23 cellular contexts compared by ENCODE assay signal in the genomic region with DNA sequence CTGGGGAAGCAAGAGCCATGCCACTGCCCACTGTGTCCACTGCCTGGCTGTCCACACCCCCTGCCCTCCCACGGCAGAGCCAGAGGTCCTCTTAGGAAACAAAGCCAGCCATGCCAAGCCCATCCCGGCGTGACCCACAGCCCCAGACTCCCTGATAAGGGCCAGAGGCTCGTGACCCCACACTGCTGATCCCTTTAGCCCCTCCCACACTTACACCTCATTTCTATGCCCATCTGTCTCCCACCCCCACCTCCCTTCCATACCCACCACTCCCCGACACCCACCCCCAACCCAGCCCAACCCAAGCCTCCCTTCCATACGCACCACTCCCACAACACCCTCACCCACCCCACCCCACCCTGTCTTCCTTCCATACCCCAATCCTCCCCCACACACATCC. TPM values are rescaled to one million over a fixed set of nuclear protein-coding genes. Genes with fewer than 3 reads are reported as not detected.
DNase-seq lines count a peak whose midpoint lies in the region; ATAC-seq and TF ChIP-seq lines count a peak whose summit lies in the region.
"Had no signal": no experiment of that assay in that cellular context is flagged by ENCODE, and none has a peak within 500 bp of the region (broad histone marks: within the 10 kb centered on the region; RNA-seq: fewer than 3 reads in every experiment).

No MANE protein-coding gene starts in this region.

- H3K23me2 ChIP-seq in H9 (ENCODE audit: insufficient read length, low read depth, low read length, poor library complexity, severe bottlenecking), result peaks cover 4% of the 10 kb centered on the region

- H3K27me3 ChIP-seq in H9 (ENCODE audit: insufficient read depth, low read length), result no peaks in the 10 kb centered on the region
- no peaks in the 10 kb centered on the region; the same call in 1 of the 2 replicates for H3K27me3 ChIP-seq in IMR-90 (ENCODE audit: control insufficient read depth, insufficient read depth, low read length)
- peaks cover 0 to 27% of the 10 kb centered on the region in 2 experiments for H3K27me3 ChIP-seq in mesenchymal stem cell (ENCODE audit: control insufficient read depth in 1 of 2, insufficient read depth in 1 of 2, low read length in 2 of 2)
- H3K27me3 ChIP-seq in osteoblast (ENCODE audit: insufficient read depth, low read length), result no peaks in the 10 kb centered on the region
- peaks cover 0 to 17% (median 5%) of the 10 kb centered on the region in 7 donors for H3K27me3 ChIP-seq in heart right ventricle
- H3K27me3 ChIP-seq: BE2C had no signal

- H3T11ph ChIP-seq in H9 (ENCODE audit: low read length), result no peak overlapping the region

- no peaks in the 10 kb centered on the region for H3K79me2 ChIP-seq in H9 (ENCODE audit: insufficient read depth, low read length)
- no peaks in the 10 kb centered on the region for H3K79me2 ChIP-seq in osteoblast (ENCODE audit: insufficient read depth, low read length)

- BruUV-seq in IMR-90 (replicated peaks; lab: Mats Ljungman, UMichigan), result no TSS peak

- no peak for TF ChIP-seq RAD21 in IMR-90 (IDR thresholded peaks at IDR 0.05; ENCODE audit: low read length)

- peaks cover 6% of the 10 kb centered on the region; the same call in 1 of the 2 replicates for H3K36me3 ChIP-seq in IMR-90 (ENCODE audit: control insufficient read depth, insufficient read depth, low read length)
- H3K36me3 ChIP-seq in mesenchymal stem cell (ENCODE audit: control insufficient read depth in 1 of 2, insufficient read depth in 2 of 2, low read depth in 1 of 2, low read length in 2 of 2), result peaks cover 0 to 31% of the 10 kb centered on the region in 2 experiments
- peaks cover 3% of the 10 kb centered on the region for H3K36me3 ChIP-seq in osteoblast (ENCODE audit: insufficient read depth, low read length)
- H3K36me3 ChIP-seq in heart right ventricle, result no peaks in the 10 kb centered on the region
- H3K36me3 ChIP-seq: BE2C had no signal

- no peak overlapping the region for H3K9ac ChIP-seq in H9 (ENCODE audit: extremely low read depth, insufficient read length, low read length)
- no peak overlapping the region for H3K9ac ChIP-seq in IMR-90 (ENCODE audit: low read depth, low read length)
- no peak overlapping the region for H3K9ac ChIP-seq in mesenchymal stem cell (ENCODE audit: low read length)
- H3K9ac ChIP-seq: GM23248 had no signal

- H3K4ac ChIP-seq in H9 (ENCODE audit: low read depth, low read length) (no peak overlapping the region), IMR-90 (ENCODE audit: low read depth, low read length) (no peak overlapping the region), mesenchymal stem cell (ENCODE audit: low read depth in 1 of 2, low read length in 2 of 2) (no peak overlapping the region)

- peaks cover 8% of the 10 kb centered on the region for H3K27me3 Mint-ChIP-seq in H9 (ENCODE audit: low read depth)
- H3K27me3 Mint-ChIP-seq in activated T-cell treated with anti-CD3 and anti-CD28 coated beads, Interleukin-2, amount 50 U/mL, for 4 hours (ENCODE audit: low read depth), result peaks cover 7% of the 10 kb centered on the region

- H3K36me3 Mint-ChIP-seq in H9 (ENCODE audit: insufficient read depth in 1 of 3, low read depth in 3 of 3), result no peaks in the 10 kb centered on the region
- H3K36me3 Mint-ChIP-seq in activated T-cell treated with anti-CD3 and anti-CD28 coated beads, Interleukin-2, amount 50 U/mL, for 4 hours (ENCODE audit: insufficient read depth), result no peaks in the 10 kb centered on the region
- H3K36me3 Mint-ChIP-seq: CD8-positive, alpha-beta memory T cell had no signal

- no peak for ATAC-seq in IMR-90 (ENCODE audit: low read depth)
- no peak for ATAC-seq in heart right ventricle
- no peak for ATAC-seq in activated T-cell treated with anti-CD3 and anti-CD28 coated beads, Interleukin-2, amount 50 U/mL, for 4 hours
- ATAC-seq: A549, GM12878 had no signal

- no peak overlapping the region for H4K91ac ChIP-seq in H9 (ENCODE audit: insufficient read length, low read depth, low read length)
- no peak overlapping the region for H4K91ac ChIP-seq in IMR-90 (ENCODE audit: insufficient read depth, low read depth, low read length)
- H4K91ac ChIP-seq in mesenchymal stem cell (ENCODE audit: low read length), result no peak overlapping the region

- no peak overlapping the region for H3K4me3 Mint-ChIP-seq in H9
- no peak overlapping the region for H3K4me3 Mint-ChIP-seq in activated T-cell treated with anti-CD3 and anti-CD28 coated beads, Interleukin-2, amount 50 U/mL, for 4 hours
- H3K4me3 Mint-ChIP-seq: CD14-positive monocyte; CD4-positive, alpha-beta T cell; CD8-positive, alpha-beta memory T cell had no signal

- CTCF ChIA-PET in IMR-90 (lab: Yijun Ruan, JAX), result no interaction called here

- H4K5ac ChIP-seq in H9 (ENCODE audit: insufficient read length, low read depth, low read length), result no peak overlapping the region
- no peak overlapping the region for H4K5ac ChIP-seq in IMR-90 (ENCODE audit: low read depth, low read length)

- H3K18ac ChIP-seq in H9 (ENCODE audit: insufficient read length, low read depth, low read length) (no peak overlapping the region), IMR-90 (ENCODE audit: low read depth, low read length) (no peak overlapping the region), mesenchymal stem cell (ENCODE audit: low read depth in 1 of 2, low read length in 2 of 2) (no peak overlapping the region)

- intact Hi-C loops in IMR-90 (cut with micrococcal nuclease) (no loop called here), heart right ventricle (cut with DNase I) (loop anchor here in 7 of 10 donors (5.0 to 10.0 kb wide), 4 partner anchors 47 to 93 kb away; a partner anchor contains a TSS)

- no peak overlapping the region for H2AK9ac ChIP-seq in IMR-90 (replicated peaks; ENCODE audit: low read depth, low read length, poor library complexity)

- POLR2A ChIA-PET in IMR-90 (lab: Charles Lee; ENCODE audit: unreplicated experiment), result no interaction called here

- H2BK5ac ChIP-seq in H9 (ENCODE audit: insufficient read length, low read length) (no peak overlapping the region), IMR-90 (ENCODE audit: low read depth, low read length, poor library complexity, severe bottlenecking) (no peak overlapping the region), mesenchymal stem cell (ENCODE audit: low read depth, low read length, poor library complexity, severe bottlenecking) (no peak overlapping the region)

- 100% methylated on average over 1 of the region's 6 CpGs for WGBS in H9 (ENCODE audit: extremely low coverage, insufficient read length, low lambda C conversion rate)
- 70 to 100% methylated on average over 1 to 3 of the region's 6 CpGs for WGBS in IMR-90 (ENCODE audit: extremely low coverage in 2 of 2, insufficient read length in 1 of 2), 2 experiments
- WGBS in mesenchymal stem cell, result 94% methylated on average over 6 of the region's 6 CpGs
- 54 to 68% methylated on average over 6 of the region's 6 CpGs for WGBS in heart right ventricle, 2 donors

- no peak overlapping the region for H3K27ac ChIP-seq in H9 (ENCODE audit: insufficient read length, low read depth, low read length)
- H3K27ac ChIP-seq in IMR-90 (ENCODE audit: insufficient read depth, low read length), result no peak overlapping the region
- no peak overlapping the region for H3K27ac ChIP-seq in mesenchymal stem cell (ENCODE audit: low read length, poor library complexity, severe bottlenecking)
- no peak overlapping the region for H3K27ac ChIP-seq in osteoblast (ENCODE audit: low read depth, low read length)
- H3K27ac ChIP-seq in heart right ventricle, result no peak overlapping the region
- H3K27ac ChIP-seq: GM23248 had no signal

- H3K4me1 ChIP-seq in H9 (ENCODE audit: insufficient read depth, low read length) (no peaks in the 10 kb centered on the region), IMR-90 (ENCODE audit: control insufficient read depth, insufficient read depth, low read length) (peaks cover 3% of the 10 kb centered on the region), mesenchymal stem cell (ENCODE audit: control insufficient read depth, insufficient read depth, low read depth, low read length) (peaks cover 4% of the 10 kb centered on the region), osteoblast (ENCODE audit: insufficient read depth, low read length) (peaks cover 6% of the 10 kb centered on the region), heart right ventricle (peaks cover 0 to 13% (median 5%) of the 10 kb centered on the region in 9 donors)
- H3K4me1 ChIP-seq: BE2C had no signal

- H2BK20ac ChIP-seq in H9 (ENCODE audit: low read depth, low read length, poor library complexity, severe bottlenecking) (no peak overlapping the region), IMR-90 (ENCODE audit: low read depth, low read length) (no peak overlapping the region)

- H3K23ac ChIP-seq in H9 (ENCODE audit: insufficient read length, low read depth, low read length) (no peak overlapping the region), IMR-90 (ENCODE audit: low read depth, low read length) (no peak overlapping the region), mesenchymal stem cell (ENCODE audit: low read length in 2 of 2) (no peak overlapping the region)

- dilution Hi-C loops in IMR-90 (cut with HindIII; ENCODE audit: low sequenced_read_pairs, unreplicated experiment), result no loop called here

- no peak overlapping the region for H3K27ac Mint-ChIP-seq in H9
- H3K27ac Mint-ChIP-seq: CD14-positive monocyte; CD4-positive, alpha-beta T cell; CD8-positive, alpha-beta memory T cell had no signal

- H3K4me3 ChIP-seq in IMR-90 (ENCODE audit: insufficient read depth, low read depth, low read length) (no peak overlapping the region), mesenchymal stem cell (ENCODE audit: insufficient read depth in 1 of 2, low read depth in 1 of 2, low read length in 2 of 2) (no peak overlapping the region), osteoblast (ENCODE audit: insufficient read depth, low read length) (no peak overlapping the region), heart right ventricle (no peak overlapping the region)
- H3K4me3 ChIP-seq: A549; BLaER1 treated with 17β-estradiol and CSF1 and Interleukin-3, amounts not matched to agents 10 nM and 100 nM; GM12878; GM23248 had no signal

- peaks cover 4% of the 10 kb centered on the region; the same call in 1 of the 2 replicates for H3K9me1 ChIP-seq in IMR-90 (ENCODE audit: insufficient read depth, low read length)

- H2BK12ac ChIP-seq in H9 (ENCODE audit: insufficient read length, low read depth, low read length), result no peak overlapping the region
- H2BK12ac ChIP-seq in mesenchymal stem cell (ENCODE audit: low read length in 2 of 2), result no peak overlapping the region

- H4K8ac ChIP-seq in H9 (replicated peaks; ENCODE audit: insufficient read length, low read depth, low read length) (no peak overlapping the region), IMR-90 (ENCODE audit: low read depth in 2 of 2, low read length in 2 of 2) (no peak overlapping the region), mesenchymal stem cell (ENCODE audit: low read length) (no peak overlapping the region)

- H3K56ac ChIP-seq in H9 (ENCODE audit: insufficient read length, low read depth, low read length) (no peak overlapping the region), IMR-90 (ENCODE audit: extremely low read depth, insufficient read depth, low read length) (no peak overlapping the region)

- H3K14ac ChIP-seq in H9 (ENCODE audit: insufficient read depth, low read length) (no peak overlapping the region), IMR-90 (replicated peaks; ENCODE audit: low read depth, low read length) (no peak overlapping the region), mesenchymal stem cell (ENCODE audit: low read length in 2 of 2) (no peak overlapping the region)

- H4K20me1 ChIP-seq in H9 (ENCODE audit: control insufficient read depth, insufficient read depth, insufficient read length) (no peaks in the 10 kb centered on the region), IMR-90 (ENCODE audit: insufficient read depth, low read length) (no peaks in the 10 kb centered on the region), osteoblast (ENCODE audit: insufficient read depth, low read length) (no peaks in the 10 kb centered on the region)
- H4K20me1 ChIP-seq: BLaER1 treated with 17β-estradiol and CSF1 and Interleukin-3, amounts not matched to agents 10 nM and 100 nM had no signal

- in situ Hi-C loops in IMR-90 (cut with MboI; ENCODE audit: low sequenced_read_pairs), result loop anchor here (5.0 kb wide), 1 partner anchor 47 kb away; no protein-coding TSS in a partner anchor

- DNase-seq in H9 (no peak), IMR-90 (no peak), mesenchymal stem cell (no peak), osteoblast (ENCODE audit: insufficient read length, low spot score, missing footprints) (peak; percentile 45), heart right ventricle (no peak)
- DNase-seq in activated effector memory CD4-positive, alpha-beta T cell treated with Interleukin-2 at 50 U/mL for 16 hours, result no peak
- no peak for DNase-seq in activated T-cell treated with anti-CD3 and anti-CD28 coated beads, Interleukin-2, amount 50 U/mL, for 4 hours
- DNase-seq: 8988T; ACHN; AML-193; BE2C; CD4-positive, alpha-beta T cell; CD8-positive, alpha-beta memory T cell; DMS 273 treated with DMSO at 0.1 percent for 48 hours; DMS79; EL; GDM1; GM23248; HCEC 1CT had no signal

- no peak overlapping the region for H3K4me2 ChIP-seq in H9 (ENCODE audit: insufficient read depth, insufficient read length, low read length)
- H3K4me2 ChIP-seq in IMR-90 (ENCODE audit: low read depth, low read length), result no peak overlapping the region
- no peak overlapping the region for H3K4me2 ChIP-seq in mesenchymal stem cell (ENCODE audit: low read length, poor library complexity, severe bottlenecking)
- no peak overlapping the region for H3K4me2 ChIP-seq in osteoblast (ENCODE audit: insufficient read depth, low read length)
- H3K4me2 ChIP-seq: A549 had no signal

- no peak for TF ChIP-seq POLR2A in IMR-90 (IDR thresholded peaks at IDR 0.05; ENCODE audit: low read depth, low read length)

- no peaks in the 10 kb centered on the region for H3K9me3 Mint-ChIP-seq in H9
- H3K9me3 Mint-ChIP-seq in activated T-cell treated with anti-CD3 and anti-CD28 coated beads, Interleukin-2, amount 50 U/mL, for 4 hours, result no peaks in the 10 kb centered on the region
- H3K9me3 Mint-ChIP-seq: CD4-positive, alpha-beta T cell; CD8-positive, alpha-beta memory T cell had no signal

- no peaks in the 10 kb centered on the region for H3K9me3 ChIP-seq in H9 (ENCODE audit: control insufficient read depth, low read depth, low read length)
- H3K9me3 ChIP-seq in IMR-90 (ENCODE audit: control insufficient read depth, insufficient read depth, low read length), result no peaks in the 10 kb centered on the region
- no peaks in the 10 kb centered on the region for H3K9me3 ChIP-seq in mesenchymal stem cell (ENCODE audit: control insufficient read depth, low read length)
- no peaks in the 10 kb centered on the region for H3K9me3 ChIP-seq in osteoblast (ENCODE audit: low read depth, low read length)
- no peaks in the 10 kb centered on the region for H3K9me3 ChIP-seq in heart right ventricle
- H3K9me3 ChIP-seq: A549; BE2C; BLaER1 treated with 17β-estradiol and CSF1 and Interleukin-3, amounts not matched to agents 10 nM and 100 nM had no signal

- no peak overlapping the region for H2BK120ac ChIP-seq in H9 (ENCODE audit: low read depth, low read length, poor library complexity, severe bottlenecking)
- H2BK120ac ChIP-seq in IMR-90 (ENCODE audit: low read depth, low read length), result no peak overlapping the region
- no peak overlapping the region for H2BK120ac ChIP-seq in mesenchymal stem cell (ENCODE audit: low read depth, low read length)

- no peaks in the 10 kb centered on the region for H3K79me1 ChIP-seq in H9 (ENCODE audit: insufficient read depth, low read depth, low read length, poor library complexity, severe bottlenecking)
- H3K79me1 ChIP-seq in IMR-90 (ENCODE audit: low read depth in 1 of 2, low read length in 2 of 2), result no peaks in the 10 kb centered on the region
- no peaks in the 10 kb centered on the region for H3K79me1 ChIP-seq in mesenchymal stem cell (replicated peaks; ENCODE audit: low read length, poor library complexity, severe bottlenecking)

- H2AFZ ChIP-seq in H9 (ENCODE audit: low read length) (no peak overlapping the region), IMR-90 (replicated peaks; ENCODE audit: low read length, poor library complexity) (no peak overlapping the region), mesenchymal stem cell (ENCODE audit: low read depth, low read length) (no peak overlapping the region), osteoblast (ENCODE audit: low read length) (no peak overlapping the region)
- H2AFZ ChIP-seq: GM23248 had no signal

- H2AK5ac ChIP-seq in H9 (ENCODE audit: insufficient read length, low read length) (no peak overlapping the region), IMR-90 (ENCODE audit: low read depth, low read length) (peak overlapping the region; percentile 91; the same call in 1 of the 2 replicates), mesenchymal stem cell (ENCODE audit: low read length, severe bottlenecking) (no peak overlapping the region)

- H2BK15ac ChIP-seq in H9 (ENCODE audit: low read depth, low read length), result peak overlapping the region; percentile 5; the same call in 1 of the 2 replicates
- no peak overlapping the region for H2BK15ac ChIP-seq in IMR-90 (ENCODE audit: low read depth, low read length)
- H2BK15ac ChIP-seq in mesenchymal stem cell (ENCODE audit: low read depth, poor library complexity, severe bottlenecking), result peak overlapping the region; percentile 26

- TF ChIP-seq CTCF in H9 (conservative IDR thresholded peaks at IDR 0.05) (no peak), IMR-90 (conservative IDR thresholded peaks at IDR 0.05; ENCODE audit: low read depth, low read length) (no peak), osteoblast (IDR thresholded peaks at IDR 0.05; ENCODE audit: extremely low read depth, low read depth, low read length) (no peak), heart right ventricle (IDR thresholded peaks at IDR 0.05) (no peak)

- peaks cover 2 to 10% of the 10 kb centered on the region in 2 experiments; a peak in 3 of 4 replicates for H3K4me1 Mint-ChIP-seq in H9
- peaks cover 6% of the 10 kb centered on the region for H3K4me1 Mint-ChIP-seq in activated T-cell treated with anti-CD3 and anti-CD28 coated beads, Interleukin-2, amount 50 U/mL, for 4 hours (ENCODE audit: low read depth)

RNA-seq across cellular contexts. Expression of a gene that starts 17.3 kb away (rescaled TPM):
- total RNA-seq in H9 (2021) (1.6 and 2.4 TPM in 2 replicates), IMR-90 (2012; rRNA removed) (2.8 and 3.2 TPM in 2 replicates), osteoblast (70.9 and 115 TPM in 2 replicates), heart right ventricle (1 to 10 TPM in 5 of 10 donors, under 1 TPM in 5; 0.15 to 3.6 (median 1.1) TPM)
- polyA plus RNA-seq in IMR-90 (2012; rRNA removed) (6.3 TPM in 2 replicates), heart right ventricle (1 to 10 TPM; 2.6 to 5.7 TPM)
- polyA plus RNA-seq in IMR-90 (2012; cell fraction: cytosol; rRNA removed), result 6.9 and 12.7 TPM in 2 replicates
- 1.5 TPM in 2 replicates for polyA plus RNA-seq in IMR-90 (2012; cell fraction: nucleus; rRNA removed; ENCODE audit: low replicate concordance)
- polyA plus RNA-seq in mesenchymal stem cell (2013, experiment 1 of 2), result 9.1 TPM
- 8.7 TPM for polyA plus RNA-seq in mesenchymal stem cell (2013, experiment 2 of 2)
- not detected for total RNA-seq in activated T-cell treated with anti-CD3 and anti-CD28 coated beads, Interleukin-2, amount 50 U/mL, for 4 hours
- total RNA-seq: CD8-positive, alpha-beta memory T cell; GM12878 had no signal
- polyA plus RNA-seq: CD8-positive, alpha-beta memory T cell had no signal

Comparison
In these comparisons a context has a peak if more than half of its experiments do, and no peak if none do; other contexts are left out.
1. RNA of a gene that starts 17.3 kb away (total RNA-seq): 70.9 to 115 TPM in osteoblast; 2.8 to 3.2 TPM in IMR-90, 1.6 to 2.4 TPM in H9, 0.15 to 3.6 TPM in heart right ventricle and not detected in activated T-cell treated with anti-CD3 and anti-CD28 coated beads, Interleukin-2, amount 50 U/mL, for 4 hours; every median in the first group is over 10 times any median in the second.